In the genomic region with DNA sequence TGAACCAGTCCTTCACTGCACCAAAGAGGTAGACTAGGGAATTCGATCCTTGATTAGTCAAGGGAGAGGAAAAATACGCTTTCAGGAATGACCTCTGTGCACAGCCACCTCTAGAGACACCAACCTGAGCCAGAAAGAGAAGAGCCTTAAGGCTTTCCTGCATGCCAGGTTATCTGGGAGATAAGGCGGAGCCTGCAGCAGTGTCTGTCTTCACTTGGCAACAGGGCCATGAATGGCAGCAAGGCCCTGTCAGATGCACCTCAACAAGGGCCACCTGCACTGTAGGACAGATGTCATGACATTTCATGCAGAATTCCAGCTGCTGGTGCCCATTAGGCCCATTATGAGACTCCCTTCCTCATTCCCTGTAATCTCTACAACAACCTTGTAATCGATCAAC, we compare ENCODE assay signal across 27 cellular contexts.
"Had no signal": no experiment of that assay in that cellular context is flagged by ENCODE, and none has a peak within 500 bp of the region (broad histone marks: within the 10 kb centered on the region; RNA-seq: fewer than 3 reads in every experiment).

No MANE protein-coding gene starts in this region.

- H3K27ac ChIP-seq: left lung, lower lobe of right lung, ovary, right atrium auricular region, right lobe of liver, tibial nerve, upper lobe of left lung, vagina had no signal

- H3K9me3 ChIP-seq: left lung, lower lobe of right lung, ovary, right atrium auricular region, right lobe of liver, tibial nerve, upper lobe of left lung, vagina had no signal

- H3K36me3 ChIP-seq: left lung, lower lobe of right lung, ovary, right atrium auricular region, right lobe of liver, tibial nerve, upper lobe of left lung, vagina had no signal

- H3K27me3 ChIP-seq: left lung, ovary, right atrium auricular region, right lobe of liver, tibial nerve, upper lobe of left lung, vagina had no signal

- DNase-seq: hypothalamus; immature natural killer cell; kidney; left colon; left lung; lower lobe of right lung; mammary epithelial cell; mesenchymal stem cell; naive B cell; natural killer cell; nephron progenitor cell; ovary; right lobe of liver; stimulated activated CD4-positive, alpha-beta T cell treated with anti-CD3 and anti-CD28 coated beads, Interleukin-1b, Interleukin-23, amount 100 ng/mL, for 48 hours; stimulated activated CD4-positive, alpha-beta T cell treated with anti-CD3 and anti-CD28 coated beads, Interleukin-2, amount 100 ng/mL, for 48 hours; stimulated activated CD4-positive, alpha-beta T cell treated with anti-CD3 and anti-CD28 coated beads, Interleukin-4, amount 100 ng/mL, for 4 hours; stimulated activated CD8-positive, alpha-beta memory T cell treated with anti-CD3 and anti-CD28 coated beads, Interleukin-4, amount 100 ng/mL, for 48 hours; stimulated activated naive CD4-positive, alpha-beta T cell treated with Interleukin-2 at 50 U/mL for 16 hours; stimulated activated naive CD8-positive, alpha-beta T cell treated with anti-CD3 and anti-CD28 coated beads, Interleukin-15, amount 100 ng/mL, for 72 hours; substantia nigra; upper lobe of left lung had no signal

- H3K4me3 ChIP-seq: left lung, lower lobe of right lung, ovary, right atrium auricular region, right lobe of liver, smooth muscle cell, tibial nerve, upper lobe of left lung, vagina had no signal

- H3K4me2 ChIP-seq: smooth muscle cell had no signal

- H3K4me1 ChIP-seq: left lung, lower lobe of right lung, right atrium auricular region, right lobe of liver, tibial nerve, upper lobe of left lung, vagina had no signal

- FAIRE-seq: islet of Langerhans, kidney had no signal

- ATAC-seq: left colon; left lung; lower lobe of right lung; natural killer cell; right lobe of liver; stimulated activated memory B cell treated with anti-CD40 and anti-IgM and Interleukin-4, amounts not matched to agents 10 μg/mL and 1 μg/mL and 100 μg/mL, for 72 hours; stimulated activated naive CD8-positive, alpha-beta T cell treated with anti-CD3 and anti-CD28 coated beads, Interleukin-15, amount 100 ng/mL, for 72 hours had no signal
